ENCODE assay signal across 16 cellular contexts in genomic region chr5:88713818-88714217, GRCh38.
DNase-seq lines count a peak whose midpoint lies in the region; ATAC-seq, FAIRE-seq and TF ChIP-seq lines count a peak whose summit lies in the region.
"Had no signal": no experiment of that assay in that cellular context is flagged by ENCODE, and none has a peak within 500 bp of the region (broad histone marks: within the 10 kb centered on the region; RNA-seq: fewer than 3 reads in every experiment).

No MANE protein-coding gene starts in this region.

- POLR2A ChIA-PET in GM12878 (lab: Charles Lee): no interaction called here

- H3K36me3 ChIP-seq in GM12878 (ENCODE audit: control insufficient read depth in 2 of 2, insufficient read depth in 2 of 2, low read length in 1 of 2): peaks cover 1 to 6% of the 10 kb centered on the region in 2 experiments
- H3K36me3 ChIP-seq in GM23338 (ENCODE audit: insufficient read depth): no peaks in the 10 kb centered on the region
- H3K36me3 ChIP-seq: HAP-1 had no signal

- H2AFZ ChIP-seq in GM12878 (ENCODE audit: control insufficient read depth, low read depth, low read length): no peak overlapping the region
- no peak overlapping the region for H2AFZ ChIP-seq in GM23338

- no peak overlapping the region for H3K27ac Mint-ChIP-seq in GM23338
- H3K27ac Mint-ChIP-seq: B cell; CD8-positive, alpha-beta T cell had no signal

- TF ChIP-seq EP300 in GM12878 (IDR thresholded peaks at IDR 0.05; ENCODE audit: borderline replicate concordance in 1 of 2, control insufficient read depth in 1 of 2, low read depth in 2 of 2, low read length in 2 of 2): no peak

- H3K79me2 ChIP-seq in GM12878 (ENCODE audit: control insufficient read depth, insufficient read depth, low read length) (no peaks in the 10 kb centered on the region), GM23338 (replicated peaks; ENCODE audit: insufficient read depth) (no peaks in the 10 kb centered on the region)

- CTCF ChIA-PET in GM12878 (lab: Yijun Ruan, JAX): interaction anchor here (1.0 to 2.9 kb wide), 6 partner anchors 10 to 1552 kb away, joined by 3 to 13 read pairs (median 3); no protein-coding TSS in a partner anchor

- 0 out of 3 replicates have a peak, but pooled peaks have one; percentile 20 for ATAC-seq in GM12878
- no peak for ATAC-seq in GM23338
- ATAC-seq: CD8-positive, alpha-beta T cell had no signal

- no peaks in the 10 kb centered on the region for H3K27me3 ChIP-seq in GM12878 (replicated peaks in 1 of 2; ENCODE audit: control insufficient read depth in 2 of 2, insufficient read depth in 2 of 2, low read length in 1 of 2)
- H3K27me3 ChIP-seq in GM23338 (ENCODE audit: insufficient read depth): no peaks in the 10 kb centered on the region
- H3K27me3 ChIP-seq: BLaER1 treated with 17β-estradiol and CSF1 and Interleukin-3, amounts not matched to agents 10 nM and 100 nM had no signal

- intact Hi-C loops in GM12878 (cut with micrococcal nuclease; ENCODE audit: unreplicated experiment): no loop called here

- H3K4me3 Mint-ChIP-seq in GM23338: no peak overlapping the region
- H3K4me3 Mint-ChIP-seq: B cell; CD8-positive, alpha-beta T cell had no signal

- no peak for TF ChIP-seq RAD21 in GM12878 (IDR thresholded peaks at IDR 0.05; ENCODE audit: insufficient read depth, low read depth, low read length)

- BruUV-seq in GM12878 (replicated peaks; lab: Mats Ljungman, UMichigan): no TSS peak

- no peaks in the 10 kb centered on the region for H3K9me2 ChIP-seq in GM23338 (ENCODE audit: insufficient read depth)

- H3K4me1 Mint-ChIP-seq in GM23338: peaks cover 7% of the 10 kb centered on the region
- H3K4me1 Mint-ChIP-seq: B cell had no signal

- DNase-seq in NCI-H82 (lab: John Stamatoyannopoulos, UW): peak; percentile 2
- DNase-seq in NCI-H82 treated with DMSO at 0.1 percent for 48 hours (lab: John Stamatoyannopoulos, UW; ENCODE audit: unreplicated experiment): no peak
- no peak for DNase-seq in GM12878 (ENCODE audit: low read depth, low spot score)
- peak; percentile 81 for DNase-seq in myocyte (ENCODE audit: low read depth)
- no peak for DNase-seq in GM23338 (ENCODE audit: low spot score)
- DNase-seq in SKM-1 treated with dmso at 0.1 percent for 144 hours (lab: John Stamatoyannopoulos, UW; ENCODE audit: unreplicated experiment): no peak
- DNase-seq in globus pallidus (ENCODE audit: low spot score): no peak
- DNase-seq: Calu3; CD8-positive, alpha-beta T cell; GOT3 had no signal

- TF ChIP-seq CTCF in GM12878 (IDR thresholded peaks at IDR 0.05 in 2 of 3, conservative IDR thresholded peaks at IDR 0.05 in 1 of 3; ENCODE audit: control insufficient read depth in 2 of 3, extremely low read depth in 1 of 3, insufficient read depth in 1 of 3, low read depth in 3 of 3, low read length in 3 of 3) (no peak), GM23338 (conservative IDR thresholded peaks at IDR 0.05; ENCODE audit: low read depth in 2 of 2) (no peak)

- no peaks in the 10 kb centered on the region for H3K4me1 ChIP-seq in GM12878 (ENCODE audit: control insufficient read depth, insufficient read depth, low read length)
- peaks cover 8% of the 10 kb centered on the region for H3K4me1 ChIP-seq in GM23338 (ENCODE audit: insufficient read depth)
- H3K4me1 ChIP-seq: BLaER1 treated with 17β-estradiol and CSF1 and Interleukin-3, amounts not matched to agents 10 nM and 100 nM had no signal

- H4K20me1 ChIP-seq in GM12878 (ENCODE audit: control insufficient read depth, insufficient read depth) (no peaks in the 10 kb centered on the region), GM23338 (replicated peaks; ENCODE audit: insufficient read depth) (no peaks in the 10 kb centered on the region)

- no peak for FAIRE-seq in GM12878 (lab: Jason Lieb, UNC)
- FAIRE-seq: G401.6, GM19239 had no signal

- H3F3A ChIP-seq in GM23338 (replicated peaks; ENCODE audit: low read depth): no peaks in the 10 kb centered on the region

- RAD21 ChIA-PET in GM12878 (lab: Charles Lee; ENCODE audit: unreplicated experiment): interaction anchor here (1.3 to 2.2 kb wide), 2 partner anchors 10 to 16 kb away, joined by 3 to 7 read pairs; no protein-coding TSS in a partner anchor

- H3K27me3 Mint-ChIP-seq in GM23338 (ENCODE audit: insufficient read depth, low read depth, poor library complexity): peaks cover 3% of the 10 kb centered on the region
- H3K27me3 Mint-ChIP-seq: B cell had no signal

- H3K9me3 ChIP-seq in GM12878 (replicated peaks; ENCODE audit: control insufficient read depth, insufficient read depth, low read length): no peaks in the 10 kb centered on the region
- H3K9me3 ChIP-seq: BLaER1 treated with 17β-estradiol and CSF1 and Interleukin-3, amounts not matched to agents 10 nM and 100 nM; HAP-1 had no signal

- in situ Hi-C loops in GM12878 (cut with MboI): no loop called here

- H3K36me3 Mint-ChIP-seq in GM23338 (ENCODE audit: low read depth): no peaks in the 10 kb centered on the region
- H3K36me3 Mint-ChIP-seq: CD8-positive, alpha-beta T cell had no signal

- TF ChIP-seq POLR2A in GM12878 (IDR thresholded peaks at IDR 0.05; ENCODE audit: low read depth, low read length): no peak; the same call in 1 of the 2 replicates

- H3K4me3 ChIP-seq in GM12878 (no peak overlapping the region), GM23338 (no peak overlapping the region)
- H3K4me3 ChIP-seq: BLaER1 treated with 17β-estradiol and CSF1 and Interleukin-3, amounts not matched to agents 10 nM and 100 nM; HAP-1 had no signal

- no peaks in the 10 kb centered on the region for H3K9me3 Mint-ChIP-seq in GM23338
- H3K9me3 Mint-ChIP-seq: CD8-positive, alpha-beta T cell had no signal

- WGBS in GM12878 (ENCODE audit: insufficient coverage, insufficient replicate concordance, low lambda C conversion rate, missing lambda C conversion rate): 100% methylated on average over 2 of the region's 2 CpGs

- SMC1A ChIA-PET in GM12878 (lab: Charles Lee; ENCODE audit: uncharacterized antibody, unreplicated experiment): interaction anchor here (0.8 to 1.6 kb wide), 3 partner anchors 16 to 935 kb away, joined by 3 read pairs; no protein-coding TSS in a partner anchor

- H3K9ac ChIP-seq in GM12878 (ENCODE audit: control insufficient read depth, insufficient read depth, low read length): no peak overlapping the region
- H3K9ac ChIP-seq: BLaER1 treated with 17β-estradiol and CSF1 and Interleukin-3, amounts not matched to agents 10 nM and 100 nM had no signal

- no peak overlapping the region for H3K27ac ChIP-seq in GM12878 (ENCODE audit: control insufficient read depth, insufficient read depth)
- no peak overlapping the region for H3K27ac ChIP-seq in GM23338 (ENCODE audit: low read depth)
- H3K27ac ChIP-seq: BLaER1 treated with 17β-estradiol and CSF1 and Interleukin-3, amounts not matched to agents 10 nM and 100 nM; HL-60 had no signal

- H3K4me2 ChIP-seq in GM12878 (ENCODE audit: control insufficient read depth, insufficient read depth) (no peak overlapping the region), GM23338 (no peak overlapping the region)
- H3K4me2 ChIP-seq: BLaER1 treated with 17β-estradiol and CSF1 and Interleukin-3, amounts not matched to agents 10 nM and 100 nM had no signal

TF ChIP-seq in GM12878, 131 proteins besides CTCF, POLR2A, EP300 and RAD21:
- TF ChIP-seq IRF4 (IDR thresholded peaks at IDR 0.05; ENCODE audit: low read depth, low read length): no peak
- peak; percentile 57; the same call in 1 of the 2 replicates for TF ChIP-seq POLR2AphosphoS5 (IDR thresholded peaks at IDR 0.05; ENCODE audit: low read length)
- TF ChIP-seq POLR2AphosphoS2 (IDR thresholded peaks at IDR 0.05; ENCODE audit: low read depth, low read length): peak; percentile 88; the same call in 1 of the 2 replicates
- no peak for TF ChIP-seq ATF2 (IDR thresholded peaks at IDR 0.05; ENCODE audit: low read length)

Comparison
In these comparisons a context has a peak if more than half of its experiments do, and no peak if none do; other contexts are left out.
1. DNase-seq: peak in NCI-H82 (single experiment) and myocyte (single experiment); none in NCI-H82 treated with DMSO at 0.1 percent for 48 hours (single experiment), GM12878 (single experiment), GM23338 (single experiment), SKM-1 treated with dmso at 0.1 percent for 144 hours (single experiment) and globus pallidus (single experiment).